ENCODE assay signal across 6 cellular contexts in the genomic region with DNA sequence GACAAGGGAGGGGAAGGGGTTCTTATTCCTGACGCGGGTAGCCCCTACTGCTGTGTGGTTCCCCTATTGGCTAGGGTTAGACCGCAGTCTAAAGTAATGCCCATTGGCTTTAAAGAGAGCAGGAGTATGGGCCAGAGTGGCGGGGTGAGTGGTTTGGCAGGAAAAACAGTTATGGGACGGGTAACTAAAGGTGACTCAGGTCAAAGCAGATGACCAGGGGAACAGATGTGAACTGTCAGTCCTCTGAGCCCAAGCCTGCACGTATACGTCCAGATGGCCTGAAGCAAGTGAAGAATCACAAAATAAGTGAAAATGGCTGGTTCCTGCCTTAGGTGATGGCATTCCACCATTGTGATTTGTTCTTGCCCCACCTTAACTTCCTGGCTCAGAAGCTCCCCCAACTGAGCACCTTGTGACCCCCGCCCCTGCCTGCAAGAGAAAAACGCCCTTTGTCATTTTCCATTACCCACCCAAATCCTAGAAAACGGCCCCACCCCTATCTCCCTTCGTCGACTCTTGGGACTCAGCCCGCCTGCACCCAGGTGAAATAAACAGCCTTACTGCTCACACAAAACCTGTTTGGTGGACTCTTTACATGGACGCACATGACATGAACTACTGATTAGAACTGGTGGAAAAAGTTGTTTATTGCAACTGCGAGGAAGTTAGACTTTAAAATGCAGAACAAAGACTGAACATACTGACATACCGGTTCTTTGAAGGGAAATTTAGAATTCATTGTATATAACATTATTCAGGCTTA. TPM values are rescaled to one million over a fixed set of nuclear protein-coding genes. Genes with fewer than 3 reads are reported as not detected.
DNase-seq lines count a peak whose midpoint lies in the region; ATAC-seq, FAIRE-seq and TF ChIP-seq lines count a peak whose summit lies in the region.

No MANE protein-coding gene starts in this region.

- no peaks in the 10 kb centered on the region for H3K9me3 ChIP-seq in pancreas

- 8 to 9% methylated on average over 16 of the region's 16 CpGs for WGBS in pancreas, 2 donors

- intact Hi-C loops in pancreas (cut with DNase I), result no loop called here

- no peaks in the 10 kb centered on the region for H3K27me3 ChIP-seq in pancreas

- peaks cover 1% of the 10 kb centered on the region for H3K36me3 Mint-ChIP-seq in chondrocyte (ENCODE audit: low read depth)

- peak overlapping the region; percentile 48 to 63 (median 56) for H3K4me3 ChIP-seq in pancreas

- peak overlapping the region; percentile 76 for H3K4me3 Mint-ChIP-seq in chondrocyte (ENCODE audit: unreplicated experiment)

- no peak for TF ChIP-seq CTCF in chondrocyte (IDR thresholded peaks at IDR 0.05)
- TF ChIP-seq CTCF in pancreas (IDR thresholded peaks at IDR 0.05), result no peak

- peaks cover 4% of the 10 kb centered on the region for H3K9me3 Mint-ChIP-seq in chondrocyte (ENCODE audit: low read depth)

- H3K27ac ChIP-seq in pancreas, result peak overlapping the region; percentile 26 to 78 (median 71)

- H3K36me3 ChIP-seq in pancreas, result no peaks in the 10 kb centered on the region

- peak; percentile 29 to 40 (median 36) for ATAC-seq in pancreas

- no peaks in the 10 kb centered on the region for H3K27me3 Mint-ChIP-seq in chondrocyte (ENCODE audit: low read depth)

- H3K4me1 ChIP-seq in pancreas, result peaks cover 0 to 20% (median 0%) of the 10 kb centered on the region in 3 donors

- peak overlapping the region; percentile 87 for H3K27ac Mint-ChIP-seq in chondrocyte (ENCODE audit: unreplicated experiment)

- peaks cover 28% of the 10 kb centered on the region for H3K4me1 Mint-ChIP-seq in chondrocyte (ENCODE audit: low read depth)

- no peak for FAIRE-seq in pancreas (lab: Jason Lieb, UNC)

- peak; percentile 17 for DNase-seq in SIG-M5 treated with dmso at 0.1 percent for 504 hours (lab: John Stamatoyannopoulos, UW; ENCODE audit: unreplicated experiment)
- no peak for DNase-seq in SIG-M5 (lab: John Stamatoyannopoulos, UW)
- no peak for DNase-seq in chondrocyte (ENCODE audit: low spot score)
- DNase-seq in pancreas, result peak in 2 of 6 donors; percentile 30 to 35
- DNase-seq in stimulated activated CD4-positive, alpha-beta T cell treated with anti-CD3 and anti-CD28 coated beads, Interleukin-2, amount 100 ng/mL, for 48 hours, result no peak
- no peak for DNase-seq in ureter (ENCODE audit: low spot score)

RNA-seq across cellular contexts. Expression of gene ATAD3B, which starts 0.8 kb away (rescaled TPM):
- total RNA-seq in chondrocyte (24.3 to 31.9 TPM (median 24.7 TPM) in 3 replicates), pancreas (10 to 100 TPM in 4 of 6 donors, 1 to 10 TPM in 2; 4.4 to 14.1 (median 11.5) TPM), ureter (42.6 TPM)
- polyA plus RNA-seq in pancreas, result 10 to 100 TPM; 57.2 to 78.9 TPM

RNA-seq across cellular contexts. Expression of gene ATAD3C, which starts 21.3 kb away (rescaled TPM):
- total RNA-seq in chondrocyte (0.75 to 1.4 TPM (median 1.3 TPM) in 3 replicates), pancreas (1 to 10 TPM; 2.4 to 9.5 (median 5.8) TPM), ureter (8.0 TPM)
- 10 to 100 TPM; 11.4 to 22.0 TPM for polyA plus RNA-seq in pancreas

RNA-seq across cellular contexts. Expression of gene VWA1, which starts 35.3 kb away (rescaled TPM):
- 12.5 to 27.2 TPM (median 24.3 TPM) in 3 replicates for total RNA-seq in chondrocyte
- total RNA-seq in pancreas, result 100 to 1,000 TPM in 2 of 6 donors, 10 to 100 TPM in 4; 25.4 to 138 (median 52.9) TPM
- polyA plus RNA-seq in pancreas, result 10 to 100 TPM; 53.3 to 58.7 TPM
- 83.3 TPM for total RNA-seq in ureter

RNA-seq across cellular contexts. Expression of gene ATAD3A, which starts 41.2 kb away (rescaled TPM):
- total RNA-seq in chondrocyte (29.9 to 39.6 TPM (median 34.6 TPM) in 3 replicates), pancreas (10 to 100 TPM in 5 of 6 donors, 1 to 10 TPM in 1; 8.0 to 18.0 (median 14.8) TPM), ureter (26.3 TPM)
- 10 to 100 TPM; 22.5 to 33.8 TPM for polyA plus RNA-seq in pancreas

RNA-seq across cellular contexts. Expression of gene ANKRD65, which starts 49.7 kb away (rescaled TPM):
- total RNA-seq in chondrocyte (not detected in 3 replicates), pancreas (10 to 100 TPM in 3 of 6 donors, 1 to 10 TPM in 3; 2.3 to 16.1 (median 10.7) TPM), ureter (40.9 TPM)
- polyA plus RNA-seq in pancreas, result 10 to 100 TPM; 22.1 to 41.8 TPM
